In the genomic region with DNA sequence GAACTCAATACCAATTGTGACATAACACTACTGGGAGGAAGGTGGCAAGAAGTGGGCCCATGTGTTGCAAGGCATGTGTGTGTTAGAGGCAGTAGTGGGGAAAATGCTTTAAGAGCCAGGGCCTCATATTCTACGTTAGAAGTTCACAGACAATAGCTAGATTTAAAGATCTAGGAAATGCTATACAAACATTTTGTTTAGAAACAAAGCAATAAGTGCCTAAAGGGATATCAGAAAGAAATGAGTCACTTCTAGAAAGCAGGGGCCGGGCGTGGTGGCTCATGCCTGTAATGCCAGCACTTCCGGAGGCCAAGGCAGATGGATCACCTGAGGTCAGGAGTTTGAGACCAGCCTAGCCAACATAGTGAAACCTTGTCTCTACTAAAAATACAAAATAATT, we compare ENCODE assay signal across 25 cellular contexts.
"Had no signal": no experiment of that assay in that cellular context is flagged by ENCODE, and none has a peak within 500 bp of the region (broad histone marks: within the 10 kb centered on the region; RNA-seq: fewer than 3 reads in every experiment).

No MANE protein-coding gene starts in this region.

- H3K4me1 ChIP-seq: ascending aorta, esophagus squamous epithelium, left lung, lower lobe of right lung, tibial nerve had no signal

- H3K27ac ChIP-seq: ascending aorta, esophagus squamous epithelium, left lung, lower lobe of right lung, tibial nerve had no signal

- H3K27me3 ChIP-seq: ascending aorta, left lung, tibial nerve had no signal

- ATAC-seq: left lung; lower lobe of right lung; mucosa of descending colon; natural killer cell treated with Interleukin-12 subunit alpha and Interleukin-12 subunit beta and Interleukin-15 and Interleukin-18, amount 100 ng/mL, for 72 hours; right cardiac atrium; stimulated activated naive B cell treated with anti-CD40 and anti-IgM and Interleukin-4, amounts not matched to agents 10 μg/mL and 1 μg/mL and 100 μg/mL, for 72 hours; T-helper 17 cell; WTC11 had no signal

- H3K36me3 ChIP-seq: ascending aorta, esophagus squamous epithelium, left lung, lower lobe of right lung, tibial nerve had no signal

- H3K9me3 ChIP-seq: ascending aorta, esophagus squamous epithelium, left lung, lower lobe of right lung, mucosa of descending colon, tibial nerve had no signal

- H3K4me3 ChIP-seq: ascending aorta, esophagus squamous epithelium, left lung, lower lobe of right lung, mucosa of descending colon, tibial nerve had no signal

- FAIRE-seq: endothelial cell of umbilical vein, frontal cortex had no signal

- DNase-seq: activated CD4-positive, alpha-beta memory T cell treated with anti-CD3 and anti-CD28 coated beads, Interleukin-2, amount 10 ng/mL, durations not matched to agents 7 days and 5 days; activated CD4-positive, alpha-beta T cell treated with anti-CD3 and anti-CD28 coated beads for 1 hour; activated CD4-positive, alpha-beta T cell treated with anti-CD3 and anti-CD28 coated beads, Interleukin-2, amount 10 ng/mL, durations not matched to agents 7 days and 5 days; activated CD8-positive, alpha-beta memory T cell treated with anti-CD3 and anti-CD28 coated beads, Interleukin-2, amount 50 U/mL, for 48 hours; activated gamma-delta T cell; activated naive CD4-positive, alpha-beta T cell treated with anti-CD3 and anti-CD28 coated beads, Interleukin-2, amount 10 ng/mL, durations not matched to agents 7 days and 5 days; activated naive CD8-positive, alpha-beta T cell treated with anti-CD3 and anti-CD28 coated beads, Interleukin-2, amount 10 ng/mL, durations not matched to agents 7 days and 5 days; activated T-cell treated with anti-CD3 and anti-CD28 coated beads, Interleukin-2, amount 50 U/mL, for 24 hours; caudate nucleus; esophagus squamous epithelium; left lung; lower lobe of right lung; mesendoderm; mucosa of descending colon; right cardiac atrium; stimulated activated CD4-positive, alpha-beta T cell treated with anti-CD3 and anti-CD28 coated beads, Interleukin-15, amount 100 ng/mL, for 24 hours; stimulated activated CD4-positive, alpha-beta T cell treated with anti-CD3 and anti-CD28 coated beads, Interleukin-2, amount 100 ng/mL, for 24 hours; stimulated activated naive B cell treated with anti-CD40 and anti-IgM and Interleukin-4, amounts not matched to agents 10 μg/mL and 1 μg/mL and 100 μg/mL, for 72 hours; T-helper 17 cell had no signal
